In genomic region chr22:39994566-39995345, GRCh38 we compare ENCODE assay signal across 8 cellular contexts. TPM values are rescaled to one million over a fixed set of nuclear protein-coding genes. Genes with fewer than 3 reads are reported as not detected.
DNase-seq lines count a peak whose midpoint lies in the region; ATAC-seq lines count a peak whose summit lies in the region.

TSS of gene FAM83F (plus strand) at chr22:39994954. CDS start at chr22:39995043, 89 bp downstream.

- POLR2A ChIA-PET in naive thymus-derived CD4-positive, alpha-beta T cell (lab: Charles Lee), result interaction anchor here (0.5 to 2.1 kb wide), 9 partner anchors 11 to 328 kb away, joined by 3 to 8 read pairs (median 4); no protein-coding TSS in a partner anchor

- peak within 1 kb of the TSS; percentile 33 for H3K4me3 ChIP-seq in naive thymus-derived CD4-positive, alpha-beta T cell (ENCODE audit: low read length)

- intact Hi-C loops in naive thymus-derived CD4-positive, alpha-beta T cell (cut with micrococcal nuclease), result no loop called here

- CTCF ChIA-PET in naive thymus-derived CD4-positive, alpha-beta T cell (lab: Charles Lee), result interaction anchor here (1.1 to 1.2 kb wide), 2 partner anchors 30 to 123 kb away, joined by 3 to 5 read pairs; no protein-coding TSS in a partner anchor

- peak; percentile 92 for DNase-seq in DMS53 (lab: John Stamatoyannopoulos, UW)
- DNase-seq in SW480 (ENCODE audit: low spot score), result peak; percentile 68
- DNase-seq in dermis blood vessel endothelial cell, result peak; percentile 10
- DNase-seq in naive thymus-derived CD4-positive, alpha-beta T cell, result peak in 4 of 9 donors; percentile 26 to 55 (median 39)
- DNase-seq in HCEC 1CT, result no peak
- no peak for DNase-seq in T1000 (lab: John Stamatoyannopoulos, UW)
- DNase-seq in DMS 273 treated with DMSO at 0.1 percent for 48 hours (lab: John Stamatoyannopoulos, UW), result no peak

- no peaks in the 10 kb centered on the region for H3K36me3 Mint-ChIP-seq in naive thymus-derived CD4-positive, alpha-beta T cell

- peaks cover 0 to 6% of the 10 kb centered on the region in 2 donors for H3K27me3 ChIP-seq in naive thymus-derived CD4-positive, alpha-beta T cell (ENCODE audit: control insufficient read depth in 2 of 2, insufficient read depth in 2 of 2, low read length in 2 of 2)

- H3K4me1 ChIP-seq in naive thymus-derived CD4-positive, alpha-beta T cell (ENCODE audit: control insufficient read depth in 2 of 2, insufficient read depth in 2 of 2, low read length in 2 of 2), result peaks cover 0 to 6% of the 10 kb centered on the region in 2 donors

- H3K36me3 ChIP-seq in naive thymus-derived CD4-positive, alpha-beta T cell (ENCODE audit: control insufficient read depth in 2 of 3, insufficient read depth in 3 of 3, low read length in 3 of 3), result no peaks in the 10 kb centered on the region

- ATAC-seq in naive thymus-derived CD4-positive, alpha-beta T cell, result peak; percentile 58
- no peak for ATAC-seq in GM19395 (IDR thresholded peaks at IDR 0.05; ENCODE audit: unreplicated experiment)

- H3K9me3 ChIP-seq in naive thymus-derived CD4-positive, alpha-beta T cell (ENCODE audit: control insufficient read depth in 2 of 3, low read length in 3 of 3), result no peaks in the 10 kb centered on the region

- peaks cover 0 to 61% (median 17%) of the 10 kb centered on the region in 5 donors for H3K27me3 Mint-ChIP-seq in naive thymus-derived CD4-positive, alpha-beta T cell

- peaks cover 0 to 15% (median 9%) of the 10 kb centered on the region in 7 donors for H3K4me1 Mint-ChIP-seq in naive thymus-derived CD4-positive, alpha-beta T cell

- peak within 1 kb of the TSS in 8 of 9 donors; percentile 61 to 93 (median 86) for H3K27ac Mint-ChIP-seq in naive thymus-derived CD4-positive, alpha-beta T cell

- peak within 1 kb of the TSS; percentile 56 for H3K27ac ChIP-seq in naive thymus-derived CD4-positive, alpha-beta T cell (ENCODE audit: low read depth, low read length)

- H3K4me3 Mint-ChIP-seq in naive thymus-derived CD4-positive, alpha-beta T cell, result peak within 1 kb of the TSS; percentile 47 to 85 (median 80)

- peaks cover 0 to under 1% (median 0%) of the 10 kb centered on the region in 11 donors for H3K9me3 Mint-ChIP-seq in naive thymus-derived CD4-positive, alpha-beta T cell

RNA-seq across cellular contexts. Expression of gene FAM83F, which starts in this region (rescaled TPM):
- under 0.01 TPM in 2 replicates for total RNA-seq in dermis blood vessel endothelial cell
- total RNA-seq in naive thymus-derived CD4-positive, alpha-beta T cell, result 10 to 100 TPM in 1 of 5 experiments, 1 to 10 TPM in 1, under 1 TPM in 3; 0.11 to 10.6 (median 0.51) TPM
- under 1 TPM in 1 of 2 donors, not detected in 1; 0.20 TPM for polyA plus RNA-seq in naive thymus-derived CD4-positive, alpha-beta T cell

Comparison
In these comparisons a context has a peak if more than half of its experiments do, and no peak if none do; other contexts are left out.
1. Peak in DNase-seq in dermis blood vessel endothelial cell; RNA of the gene not detected or under 1 TPM.
2. DNase-seq: peak in DMS53 (single experiment) and SW480 (single experiment); none in HCEC 1CT (single experiment), T1000 (single experiment) and DMS 273 treated with DMSO at 0.1 percent for 48 hours (single experiment).